20 cellular contexts compared by ENCODE assay signal in genomic region chr5:932628-933250, GRCh38. TPM values are rescaled to one million over a fixed set of nuclear protein-coding genes. Genes with fewer than 3 reads are reported as not detected.
DNase-seq lines count a peak whose midpoint lies in the region; ATAC-seq, FAIRE-seq and TF ChIP-seq lines count a peak whose summit lies in the region.
"Had no signal": no experiment of that assay in that cellular context is flagged by ENCODE, and none has a peak within 500 bp of the region (broad histone marks: within the 10 kb centered on the region; RNA-seq: fewer than 3 reads in every experiment).

No MANE protein-coding gene starts in this region.

- no peaks in the 10 kb centered on the region for H4K20me1 ChIP-seq in Karpas-422 (ENCODE audit: insufficient read depth, low read depth, low read length)

- H3K4me3 Mint-ChIP-seq in activated T-cell treated with anti-CD3 and anti-CD28 coated beads, Interleukin-2, amount 50 U/mL, for 4 hours = no peak overlapping the region
- H3K4me3 Mint-ChIP-seq: natural killer cell had no signal

- H3K27me3 ChIP-seq in esophagus (ENCODE audit: control insufficient read depth in 1 of 2, insufficient read depth in 2 of 2, low read length in 2 of 2) (no peaks in the 10 kb centered on the region), lung (ENCODE audit: control insufficient read depth, insufficient read depth) (no peaks in the 10 kb centered on the region), upper lobe of left lung (no peaks in the 10 kb centered on the region), Karpas-422 (ENCODE audit: low read length) (no peaks in the 10 kb centered on the region)

- ATAC-seq in activated T-cell treated with anti-CD3 and anti-CD28 coated beads, Interleukin-2, amount 50 U/mL, for 4 hours = no peak
- ATAC-seq in lung (ENCODE audit: insufficient read depth, low FRiP score) (peak; percentile 23), upper lobe of left lung (ENCODE audit: low FRiP score in 2 of 2) (peak; percentile 40 to 56)
- ATAC-seq: A549, natural killer cell had no signal

- no peak overlapping the region for H3K4me3 ChIP-seq in esophagus (ENCODE audit: low read depth in 1 of 2, low read length in 2 of 2)
- H3K4me3 ChIP-seq in lung = no peak overlapping the region
- H3K4me3 ChIP-seq in upper lobe of left lung = no peak overlapping the region
- no peak overlapping the region for H3K4me3 ChIP-seq in Karpas-422 (ENCODE audit: low read length)
- H3K4me3 ChIP-seq: A549, PC-9 had no signal

- peak; percentile 1 for DNase-seq in activated T-cell treated with anti-CD3 and anti-CD28 coated beads, Interleukin-2, amount 50 U/mL, for 1 hour
- no peak for DNase-seq in activated T-cell treated with anti-CD3 and anti-CD28 coated beads, Interleukin-2, amount 50 U/mL, for 4 hours
- DNase-seq in lung (ENCODE audit: low spot score) (no peak), upper lobe of left lung (no peak), Karpas-422 (no peak), NCI-H1417 (lab: John Stamatoyannopoulos, UW) (no peak), urothelium cell line (ENCODE audit: low spot score) (no peak)
- DNase-seq: activated CD4-positive, CD25-positive, alpha-beta regulatory T cell; effector CD4-positive, alpha-beta T cell; GDM1; KBM-7; natural killer cell; NCI-H1694; PC-9; stimulated activated naive CD4-positive, alpha-beta T cell had no signal

- no peaks in the 10 kb centered on the region for H3K79me2 ChIP-seq in Karpas-422 (ENCODE audit: low read length)

- no peak for TF ChIP-seq CTCF in lung (IDR thresholded peaks at IDR 0.05; ENCODE audit: control extremely low read depth, extremely low read depth)
- TF ChIP-seq CTCF in upper lobe of left lung (IDR thresholded peaks at IDR 0.05) = no peak

- TF ChIP-seq EP300 in upper lobe of left lung (IDR thresholded peaks at IDR 0.05) = no peak

- H3K36me3 ChIP-seq in esophagus (ENCODE audit: control insufficient read depth in 2 of 2, insufficient read depth in 2 of 2, low read length in 1 of 2) (no peaks in the 10 kb centered on the region), lung (ENCODE audit: control insufficient read depth in 2 of 2, insufficient read depth in 2 of 2, low read length in 2 of 2) (no peaks in the 10 kb centered on the region), upper lobe of left lung (no peaks in the 10 kb centered on the region), Karpas-422 (ENCODE audit: insufficient read depth, low read length) (no peaks in the 10 kb centered on the region)

- H3K4me2 ChIP-seq in Karpas-422 (ENCODE audit: low read depth, low read length, poor library complexity, severe bottlenecking) = no peak overlapping the region
- H3K4me2 ChIP-seq: A549, PC-9 had no signal

- WGBS in esophagus, 2 donors = 43 to 61% methylated on average over 4 of the region's 4 CpGs
- 52 to 70% methylated on average over 4 of the region's 4 CpGs for WGBS in lung, 2 donors
- WGBS in upper lobe of left lung, 2 donors = 44 to 63% methylated on average over 3 to 4 of the region's 4 CpGs

- H3K9me3 Mint-ChIP-seq in activated T-cell treated with anti-CD3 and anti-CD28 coated beads, Interleukin-2, amount 50 U/mL, for 4 hours = no peaks in the 10 kb centered on the region
- H3K9me3 Mint-ChIP-seq: natural killer cell had no signal

- no peak overlapping the region for H2AFZ ChIP-seq in Karpas-422 (ENCODE audit: low read length)
- H2AFZ ChIP-seq: PC-9 had no signal

- H3K9me3 ChIP-seq in esophagus (ENCODE audit: control insufficient read depth in 2 of 2, insufficient read depth in 1 of 2, low read depth in 1 of 2, low read length in 1 of 2) (no peaks in the 10 kb centered on the region), lung (ENCODE audit: control insufficient read depth in 2 of 2, insufficient read depth in 1 of 2, low read length in 1 of 2) (no peaks in the 10 kb centered on the region), upper lobe of left lung (no peaks in the 10 kb centered on the region), Karpas-422 (ENCODE audit: low read length) (no peaks in the 10 kb centered on the region)
- H3K9me3 ChIP-seq: A549 had no signal

- no peaks in the 10 kb centered on the region for H3K9me2 ChIP-seq in Karpas-422 (replicated peaks; ENCODE audit: insufficient read depth, low read length)

- no peaks in the 10 kb centered on the region for H3K4me1 Mint-ChIP-seq in activated T-cell treated with anti-CD3 and anti-CD28 coated beads, Interleukin-2, amount 50 U/mL, for 4 hours (ENCODE audit: low read depth)
- H3K4me1 Mint-ChIP-seq: natural killer cell had no signal

- H3K4me1 ChIP-seq in esophagus (ENCODE audit: control insufficient read depth in 2 of 2, insufficient read depth in 2 of 2, low read length in 1 of 2) (no peaks in the 10 kb centered on the region), lung (ENCODE audit: control insufficient read depth in 2 of 2, insufficient read depth in 2 of 2, low read length in 2 of 2) (no peaks in the 10 kb centered on the region), upper lobe of left lung (peaks cover 0 to 4% (median 0%) of the 10 kb centered on the region in 4 donors), Karpas-422 (ENCODE audit: low read length) (no peaks in the 10 kb centered on the region)
- H3K4me1 ChIP-seq: A549 had no signal

- peak overlapping the region; percentile 34 to 55 for H3K27ac ChIP-seq in esophagus (ENCODE audit: low read depth in 2 of 2, low read length in 1 of 2)
- peak overlapping the region in 1 of 2 donors; percentile 43 for H3K27ac ChIP-seq in lung (ENCODE audit: low read depth in 1 of 2, low read length in 1 of 2)
- H3K27ac ChIP-seq in upper lobe of left lung = peak overlapping the region in 3 of 4 donors; percentile 58 to 81 (median 70)
- no peak overlapping the region for H3K27ac ChIP-seq in Karpas-422 (ENCODE audit: low read length)
- H3K27ac ChIP-seq: A549, PC-9 had no signal

- TF ChIP-seq POLR2A in upper lobe of left lung (IDR thresholded peaks at IDR 0.05) = no peak

- H3K9ac ChIP-seq in Karpas-422 (ENCODE audit: low read length) = no peak overlapping the region

- no peaks in the 10 kb centered on the region for H3K36me3 Mint-ChIP-seq in activated T-cell treated with anti-CD3 and anti-CD28 coated beads, Interleukin-2, amount 50 U/mL, for 4 hours (ENCODE audit: insufficient read depth)
- H3K36me3 Mint-ChIP-seq: natural killer cell had no signal

- H3K27me3 Mint-ChIP-seq in activated T-cell treated with anti-CD3 and anti-CD28 coated beads, Interleukin-2, amount 50 U/mL, for 4 hours (ENCODE audit: low read depth) = peaks cover 14% of the 10 kb centered on the region

- FAIRE-seq in urothelium cell line (lab: Jason Lieb, UNC) = no peak
- FAIRE-seq: A549, GM18507, GM19239, islet of Langerhans had no signal

RNA-seq across cellular contexts. Expression of gene TRIP13, which starts 40.1 kb away (rescaled TPM):
- 10 to 100 TPM; 11.2 to 21.5 (median 18.5) TPM for total RNA-seq in activated T-cell treated with anti-CD3 and anti-CD28 coated beads, Interleukin-2, amount 50 U/mL, for 4 hours
- polyA plus RNA-seq in esophagus (1 to 10 TPM; 4.3 to 6.6 TPM), lung (1 to 10 TPM; 2.7 to 3.1 TPM)
- total RNA-seq in lung (1 to 10 TPM; 3.3 to 6.2 TPM), upper lobe of left lung (1 to 10 TPM; 1.0 to 2.1 (median 1.5) TPM)
- 16.3 and 18.8 TPM in 2 replicates for total RNA-seq in Karpas-422 (2014; rRNA removed; shearing (Covaris generic); ENCODE audit: low replicate concordance)

RNA-seq across cellular contexts. Expression of gene BRD9, which starts 40.1 kb away (rescaled TPM):
- total RNA-seq in activated T-cell treated with anti-CD3 and anti-CD28 coated beads, Interleukin-2, amount 50 U/mL, for 4 hours = 10 to 100 TPM; 60.9 to 67.7 (median 64.6) TPM
- 10 to 100 TPM; 18.4 to 20.6 TPM for polyA plus RNA-seq in esophagus
- total RNA-seq in lung = 10 to 100 TPM; 48.4 to 69.7 TPM
- polyA plus RNA-seq in lung = 10 to 100 TPM; 24.3 to 26.2 TPM
- total RNA-seq in upper lobe of left lung = 100 to 1,000 TPM in 1 of 6 donors, 10 to 100 TPM in 5; 37.5 to 160 (median 42.3) TPM
- total RNA-seq in Karpas-422 (2014; rRNA removed; shearing (Covaris generic); ENCODE audit: low replicate concordance) = 25.7 and 42.0 TPM in 2 replicates

Comparison
In these comparisons a context has a peak if more than half of its experiments do, and no peak if none do; other contexts are left out.
1. ATAC-seq: peak in lung (single experiment) and upper lobe of left lung (2 of 2); none in activated T-cell treated with anti-CD3 and anti-CD28 coated beads, Interleukin-2, amount 50 U/mL, for 4 hours (0 of 2).